ENCODE assay signal across 24 cellular contexts in the genomic region with DNA sequence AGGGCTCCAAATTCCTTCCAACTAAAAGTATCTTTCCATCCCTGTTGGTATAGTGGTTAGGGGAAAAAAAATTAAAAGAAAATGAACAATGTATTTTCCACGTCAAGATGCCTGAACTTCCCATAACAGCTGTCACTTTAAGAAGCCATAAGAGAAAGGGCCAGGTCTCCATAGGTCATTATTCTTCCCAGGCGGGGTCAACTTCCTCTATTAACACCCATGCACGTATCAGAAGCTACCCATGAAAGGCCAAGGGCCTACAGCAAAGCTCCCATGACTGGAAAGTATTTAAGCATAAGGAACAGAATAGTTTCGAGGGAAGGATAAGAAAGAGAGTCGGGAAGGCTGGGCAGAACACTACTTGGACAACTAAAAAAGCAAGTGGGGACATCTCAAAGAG. TPM values are rescaled to one million over a fixed set of nuclear protein-coding genes. Genes with fewer than 3 reads are reported as not detected.
"Had no signal": no experiment of that assay in that cellular context is flagged by ENCODE, and none has a peak within 500 bp of the region (broad histone marks: within the 10 kb centered on the region; RNA-seq: fewer than 3 reads in every experiment).

No MANE protein-coding gene starts in this region.

- H3K9me3 Mint-ChIP-seq: activated CD4-positive, alpha-beta T cell treated with anti-CD3 and anti-CD28 coated beads, Interleukin-2, amount 10 ng/mL, durations not matched to agents 24 days and 14 days; activated T-cell treated with anti-CD3 and anti-CD28 coated beads, Interleukin-2, amount 50 U/mL, for 24 hours; activated T-helper 1 cell treated with anti-CD3 and anti-CD28 coated beads, Interleukin-12 subunit alpha, Interleukin-12 subunit beta, Interleukin-2, Interleukin-4 antibody, amounts not matched to agents 30 ng/mL and 10 ng/mL and 1 ng/mL, durations not matched to agents 14 hours and 24 hours and 36 hours; brain; central memory CD8-positive, alpha-beta T cell; WTC11 had no signal

- H3K4me3 Mint-ChIP-seq: activated CD4-positive, alpha-beta T cell treated with anti-CD3 and anti-CD28 coated beads, Interleukin-2, amount 10 ng/mL, durations not matched to agents 24 days and 14 days; activated CD8-positive, alpha-beta memory T cell treated with anti-CD3 and anti-CD28 coated beads, Interleukin-2, amount 10 ng/mL, durations not matched to agents 7 days and 5 days; activated naive CD8-positive, alpha-beta T cell; activated T-cell treated with anti-CD3 and anti-CD28 coated beads, Interleukin-2, amount 50 U/mL, for 24 hours; activated T-helper 1 cell treated with anti-CD3 and anti-CD28 coated beads, Interleukin-12 subunit alpha, Interleukin-12 subunit beta, Interleukin-2, Interleukin-4 antibody, amounts not matched to agents 30 ng/mL and 10 ng/mL and 1 ng/mL, durations not matched to agents 14 hours and 24 hours and 36 hours; brain; central memory CD8-positive, alpha-beta T cell; WTC11 had no signal

- H3K27ac Mint-ChIP-seq: activated CD4-positive, alpha-beta T cell treated with anti-CD3 and anti-CD28 coated beads, Interleukin-2, amount 10 ng/mL, durations not matched to agents 24 days and 14 days; activated CD8-positive, alpha-beta memory T cell treated with anti-CD3 and anti-CD28 coated beads, Interleukin-2, amount 10 ng/mL, durations not matched to agents 7 days and 5 days; activated naive CD8-positive, alpha-beta T cell; activated T-cell treated with anti-CD3 and anti-CD28 coated beads, Interleukin-2, amount 50 U/mL, for 24 hours; activated T-helper 1 cell treated with anti-CD3 and anti-CD28 coated beads, Interleukin-12 subunit alpha, Interleukin-12 subunit beta, Interleukin-2, Interleukin-4 antibody, amounts not matched to agents 30 ng/mL and 10 ng/mL and 1 ng/mL, durations not matched to agents 14 hours and 24 hours and 36 hours; WTC11 had no signal

- H3K27me3 Mint-ChIP-seq: activated CD4-positive, alpha-beta T cell treated with anti-CD3 and anti-CD28 coated beads, Interleukin-2, amount 10 ng/mL, durations not matched to agents 24 days and 14 days; activated CD8-positive, alpha-beta memory T cell treated with anti-CD3 and anti-CD28 coated beads, Interleukin-2, amount 10 ng/mL, durations not matched to agents 7 days and 5 days; activated naive CD8-positive, alpha-beta T cell; activated T-cell treated with anti-CD3 and anti-CD28 coated beads, Interleukin-2, amount 50 U/mL, for 24 hours; brain; central memory CD8-positive, alpha-beta T cell had no signal

- ATAC-seq: activated CD8-positive, alpha-beta memory T cell treated with anti-CD3 and anti-CD28 coated beads, Interleukin-2, amount 10 ng/mL, durations not matched to agents 7 days and 5 days; Right ventricle myocardium inferior; WTC11 had no signal

- DNase-seq: activated CD4-positive, alpha-beta T cell treated with anti-CD3 and anti-CD28 coated beads for 1 hour; activated CD4-positive, alpha-beta T cell treated with anti-CD3 and anti-CD28 coated beads, Interleukin-2, amount 10 ng/mL, durations not matched to agents 24 days and 14 days; activated CD4-positive, alpha-beta T cell treated with anti-CD3 and anti-CD28 coated beads, Interleukin-2, amount 50 U/mL, for 48 hours; activated CD8-positive, alpha-beta memory T cell treated with anti-CD3 and anti-CD28 coated beads, Interleukin-2, amount 10 ng/mL, durations not matched to agents 7 days and 5 days; activated effector memory CD4-positive, alpha-beta T cell treated with Interleukin-2 at 50 U/mL for 16 hours; activated naive CD4-positive, alpha-beta T cell; activated T-cell treated with anti-CD3 and anti-CD28 coated beads, Interleukin-2, amount 50 U/mL, for 24 hours; Kasumi-1; KBM-7; NCI-H1105 treated with DMSO at 0.1 percent for 48 hours; NCI-H1436 treated with DMSO at 0.1 percent for 48 hours; NCI-H226; NCI-H510A; NCI-H526 treated with DMSO at 0.1 percent for 48 hours; NCI-H82; T-helper 1 cell had no signal

- H3K4me1 Mint-ChIP-seq: activated CD4-positive, alpha-beta T cell treated with anti-CD3 and anti-CD28 coated beads, Interleukin-2, amount 10 ng/mL, durations not matched to agents 24 days and 14 days; activated CD8-positive, alpha-beta memory T cell treated with anti-CD3 and anti-CD28 coated beads, Interleukin-2, amount 10 ng/mL, durations not matched to agents 7 days and 5 days had no signal

RNA-seq across cellular contexts. Expression of a gene that starts 57.9 kb away (rescaled TPM):
- total RNA-seq: OCI-LY7, RPMI7951 had no signal
